8 cellular contexts compared by ENCODE assay signal in genomic region chr16:84504420-84505248, GRCh38. TPM values are rescaled to one million over a fixed set of nuclear protein-coding genes. Genes with fewer than 3 reads are reported as not detected.
DNase-seq lines count a peak whose midpoint lies in the region; ATAC-seq, FAIRE-seq and TF ChIP-seq lines count a peak whose summit lies in the region.

Gene MEAK7, minus strand, starts transcription at chr16:84504659. Its CDS starts 6,573 bp downstream, at chr16:84498086.

- CTCF ChIA-PET in T-cell (lab: Charles Lee) = interaction anchor here in 1 of 2 donors (1.0 to 1.6 kb wide), 2 partner anchors 47 to 96 kb away, joined by 3 read pairs; no protein-coding TSS in a partner anchor

- H3K4me3 Mint-ChIP-seq in T-cell = peak within 1 kb of the TSS; percentile 79 to 90 (median 85)

- peak within 1 kb of the TSS; percentile 78 for H3K4me2 ChIP-seq in Loucy (ENCODE audit: low read depth, low read length, poor library complexity, severe bottlenecking)

- intact Hi-C loops in adrenal gland (cut with DNase I) = loop anchor here in 1 of 2 donors (5.0 kb wide), 1 partner anchor 233 kb away; no protein-coding TSS in a partner anchor
- intact Hi-C loops in heart left ventricle (cut with DNase I) = loop anchor here in 2 of 10 donors (5.0 kb wide), 2 partner anchors 223 to 233 kb away; no protein-coding TSS in a partner anchor
- intact Hi-C loops in posterior cingulate gyrus (cut with DNase I) = no loop called here

- ATAC-seq in T-cell (replicated peaks in 1 of 4) (peak; percentile 96 to 98 (median 97)), heart left ventricle (peak; percentile 97 to 99 (median 98)), upper lobe of left lung (ENCODE audit: low FRiP score in 2 of 2) (peak; percentile 99)

- peaks cover 17% of the 10 kb centered on the region for H3K4me1 ChIP-seq in Loucy (ENCODE audit: insufficient read depth, low read length, poor library complexity, severe bottlenecking)
- peaks cover 7 to 16% of the 10 kb centered on the region in 2 donors for H3K4me1 ChIP-seq in adrenal gland (replicated peaks in 1 of 2)
- peaks cover 3 to 32% (median 18%) of the 10 kb centered on the region in 12 donors for H3K4me1 ChIP-seq in heart left ventricle
- H3K4me1 ChIP-seq in upper lobe of left lung = peaks cover 21 to 41% (median 23%) of the 10 kb centered on the region in 4 donors

- TF ChIP-seq POLR2A in H54 (IDR thresholded peaks at IDR 0.05; ENCODE audit: low read depth, low read length) (peak; percentile 66), adrenal gland (IDR thresholded peaks at IDR 0.05) (peak in 1 of 2 donors; percentile 77), heart left ventricle (IDR thresholded peaks at IDR 0.05) (peak; percentile 59 to 76), upper lobe of left lung (IDR thresholded peaks at IDR 0.05) (peak in 3 of 4 donors; percentile 39 to 74 (median 50))

- FAIRE-seq in G401.6 (lab: Jason Lieb, UNC) (peak; percentile 95), H54 (lab: Jason Lieb, UNC) (no peak)

- no peaks in the 10 kb centered on the region for H3K27me3 Mint-ChIP-seq in T-cell

- H3K4me3 ChIP-seq in Loucy (ENCODE audit: low read length, poor library complexity, severe bottlenecking) = peak within 1 kb of the TSS; percentile 79
- H3K4me3 ChIP-seq in adrenal gland = peak within 1 kb of the TSS; percentile 38 to 82 (median 63)
- peak within 1 kb of the TSS; percentile 24 to 98 (median 80) for H3K4me3 ChIP-seq in heart left ventricle
- peak within 1 kb of the TSS; percentile 74 to 85 (median 82) for H3K4me3 ChIP-seq in upper lobe of left lung

- peaks cover 49 to 61% (median 51%) of the 10 kb centered on the region in 3 donors for H3K4me1 Mint-ChIP-seq in T-cell

- WGBS in adrenal gland, 4 donors = 2 to 11% (median 5%) methylated on average over 6 to 45 of the region's 45 CpGs
- 2% methylated on average over 35 to 45 of the region's 45 CpGs for WGBS in heart left ventricle, 4 donors
- 2 to 3% methylated on average over 8 to 44 of the region's 45 CpGs for whole genome bisulfite sequencing in upper lobe of left lung, 2 donors

- H3K27me3 ChIP-seq in Loucy (ENCODE audit: insufficient read depth, low read length, poor library complexity, severe bottlenecking) = no peaks in the 10 kb centered on the region
- no peaks in the 10 kb centered on the region for H3K27me3 ChIP-seq in adrenal gland
- H3K27me3 ChIP-seq in heart left ventricle = no peaks in the 10 kb centered on the region
- H3K27me3 ChIP-seq in upper lobe of left lung = no peaks in the 10 kb centered on the region

- no peaks in the 10 kb centered on the region for H3K9me3 Mint-ChIP-seq in T-cell

- H3K36me3 ChIP-seq in Loucy (ENCODE audit: insufficient read depth, low read length) = no peaks in the 10 kb centered on the region
- H3K36me3 ChIP-seq in adrenal gland (replicated peaks in 1 of 2) = no peaks in the 10 kb centered on the region
- peaks cover 0 to 12% (median 0%) of the 10 kb centered on the region in 9 donors for H3K36me3 ChIP-seq in heart left ventricle
- H3K36me3 ChIP-seq in upper lobe of left lung = peaks cover 0 to 8% (median 0%) of the 10 kb centered on the region in 4 donors

- POLR2A ChIA-PET in T-cell (lab: Charles Lee) = interaction anchor here in 1 of 2 donors (0.6 kb wide), 1 partner anchor 9 kb away, joined by 6 read pairs; no protein-coding TSS in a partner anchor

- DNase-seq in H54 (ENCODE audit: insufficient read length, low spot score) (peak; percentile 89), T-cell (peak; percentile 91 to 100 (median 95)), adrenal gland (peak; percentile 98 to 99 (median 99)), heart left ventricle (peak; percentile 99), posterior cingulate gyrus (peak; percentile 98 to 100 (median 99)), upper lobe of left lung (peak; percentile 99 to 100)

- no peaks in the 10 kb centered on the region for H3F3A ChIP-seq in Loucy (ENCODE audit: low read depth)

- H3K27ac ChIP-seq in adrenal gland = peak within 1 kb of the TSS in 4 of 5 donors; percentile 44 to 91 (median 68)
- peak within 1 kb of the TSS in 11 of 12 donors; percentile 36 to 91 (median 82) for H3K27ac ChIP-seq in heart left ventricle
- H3K27ac ChIP-seq in upper lobe of left lung = peak within 1 kb of the TSS; percentile 80 to 94 (median 89)

- peak within 1 kb of the TSS; percentile 81 to 84 for H3K27ac Mint-ChIP-seq in T-cell

- H3K79me2 ChIP-seq in Loucy (ENCODE audit: insufficient read depth, low read length) = no peaks in the 10 kb centered on the region

- peak within 1 kb of the TSS; percentile 67 for H3K9ac ChIP-seq in Loucy (ENCODE audit: low read depth, low read length, poor library complexity, severe bottlenecking)

- TF ChIP-seq EP300 in upper lobe of left lung (IDR thresholded peaks at IDR 0.05) = no peak

- no peaks in the 10 kb centered on the region for H3K9me3 ChIP-seq in Loucy (ENCODE audit: insufficient read depth, low read depth, low read length)
- H3K9me3 ChIP-seq in adrenal gland (replicated peaks in 1 of 3) = no peaks in the 10 kb centered on the region
- no peaks in the 10 kb centered on the region for H3K9me3 ChIP-seq in heart left ventricle
- H3K9me3 ChIP-seq in upper lobe of left lung = no peaks in the 10 kb centered on the region

- H3K9me2 ChIP-seq in Loucy (replicated peaks; ENCODE audit: low read depth, low read length) = no peaks in the 10 kb centered on the region

- H4K20me1 ChIP-seq in Loucy (ENCODE audit: insufficient read depth, low read length, poor library complexity, severe bottlenecking) = no peaks in the 10 kb centered on the region

- peak within 1 kb of the TSS; percentile 89 for H2AFZ ChIP-seq in Loucy (ENCODE audit: low read length)

- H3K36me3 Mint-ChIP-seq in T-cell = peaks cover 6% of the 10 kb centered on the region

- TF ChIP-seq CTCF in Loucy (conservative IDR thresholded peaks at IDR 0.05; ENCODE audit: low read length) = no peak
- peak in 2 of 6 experiments; percentile 4 to 20 for TF ChIP-seq CTCF in adrenal gland (IDR thresholded peaks at IDR 0.05)
- peak in 2 of 12 donors; percentile 23 to 24 for TF ChIP-seq CTCF in heart left ventricle (IDR thresholded peaks at IDR 0.05)
- TF ChIP-seq CTCF in upper lobe of left lung (IDR thresholded peaks at IDR 0.05) = peak in 3 of 6 experiments; percentile 10 to 15 (median 12)

RNA-seq across cellular contexts. Expression of gene MEAK7, which starts in this region (rescaled TPM):
- 10 to 100 TPM in 3 of 5 donors, 1 to 10 TPM in 2; 6.2 to 12.3 (median 10.2) TPM for total RNA-seq in T-cell
- total RNA-seq in adrenal gland = 10 to 100 TPM in 2 of 8 donors, 1 to 10 TPM in 6; 3.6 to 14.1 (median 7.3) TPM
- polyA plus RNA-seq in adrenal gland = 1 to 10 TPM; 3.8 to 4.2 (median 4.2) TPM
- total RNA-seq in heart left ventricle = 10 to 100 TPM in 1 of 9 donors, 1 to 10 TPM in 8; 4.0 to 13.2 (median 5.5) TPM
- polyA plus RNA-seq in heart left ventricle = 1 to 10 TPM; 2.2 to 4.0 TPM
- 10 to 100 TPM in 5 of 6 donors, 1 to 10 TPM in 1; 8.5 to 32.8 (median 12.2) TPM for total RNA-seq in upper lobe of left lung

Comparison
In these comparisons a context has a peak if more than half of its experiments do, and no peak if none do; other contexts are left out.
1. Peak in every context shown above with its lines: DNase-seq, ATAC-seq, H3K4me3 ChIP-seq and H3K27ac ChIP-seq.